ENCODE assay signal across 17 cellular contexts in genomic region chr17:29099527-29099926, GRCh38.
"Had no signal": no experiment of that assay in that cellular context is flagged by ENCODE, and none has a peak within 500 bp of the region (broad histone marks: within the 10 kb centered on the region; RNA-seq: fewer than 3 reads in every experiment).

No MANE protein-coding gene starts in this region.

- H3K27ac Mint-ChIP-seq: stimulated activated naive CD8-positive, alpha-beta T cell treated with anti-CD3 and anti-CD28 coated beads, Interleukin-15, Interleukin-2, amounts not matched to agents 100 ng/mL and 50 ng/mL, for 24 hours; type B pancreatic cell had no signal

- ATAC-seq: body of pancreas, lower lobe of right lung had no signal

- H3K4me3 ChIP-seq: body of pancreas, lower lobe of right lung had no signal

- H3K4me3 Mint-ChIP-seq: nephron; stimulated activated naive CD8-positive, alpha-beta T cell treated with anti-CD3 and anti-CD28 coated beads, Interleukin-15, Interleukin-2, amounts not matched to agents 100 ng/mL and 50 ng/mL, for 24 hours; type B pancreatic cell had no signal

- H3K9me3 ChIP-seq: body of pancreas, lower lobe of right lung had no signal

- H3K27ac ChIP-seq: body of pancreas, lower lobe of right lung, WERI-Rb-1 had no signal

- H3K9me3 Mint-ChIP-seq: nephron; stimulated activated naive CD8-positive, alpha-beta T cell treated with anti-CD3 and anti-CD28 coated beads, Interleukin-15, Interleukin-2, amounts not matched to agents 100 ng/mL and 50 ng/mL, for 24 hours; type B pancreatic cell had no signal

- DNase-seq: activated CD4-positive, alpha-beta T cell treated with anti-CD3 and anti-CD28 coated beads for 1 hour; activated CD4-positive, alpha-beta T cell treated with anti-CD3 and anti-CD28 coated beads, Interleukin-2, amount 50 U/mL, for 48 hours; activated effector memory CD4-positive, alpha-beta T cell treated with anti-CD3 and anti-CD28 coated beads, Interleukin-2, amount 50 U/mL, for 16 hours; activated T-cell treated with anti-CD3 and anti-CD28 coated beads, Interleukin-2, amount 50 U/mL, for 1 hour; body of pancreas; hypothalamus; lower lobe of right lung; midbrain; occipital lobe; posterior cingulate gyrus; stimulated activated CD4-positive, alpha-beta T cell treated with anti-CD3 and anti-CD28 coated beads, Interleukin-12 subunit alpha, Interleukin-12 subunit beta, amount 100 ng/mL, for 4 hours; stimulated activated CD4-positive, alpha-beta T cell treated with anti-CD3 and anti-CD28 coated beads, Interleukin-2, amount 100 ng/mL, for 24 hours; T-helper 2 cell; WERI-Rb-1 had no signal

- H3K27me3 Mint-ChIP-seq: stimulated activated naive CD8-positive, alpha-beta T cell treated with anti-CD3 and anti-CD28 coated beads, Interleukin-15, Interleukin-2, amounts not matched to agents 100 ng/mL and 50 ng/mL, for 24 hours; type B pancreatic cell had no signal

- H3K27me3 ChIP-seq: body of pancreas had no signal

- H3K4me1 ChIP-seq: body of pancreas, lower lobe of right lung had no signal
